Comparison of ENCODE assay signal across 15 cellular contexts in genomic region chr3:149243540-149243939, GRCh38. TPM values are rescaled to one million over a fixed set of nuclear protein-coding genes. Genes with fewer than 3 reads are reported as not detected.
DNase-seq lines count a peak whose midpoint lies in the region; ATAC-seq and TF ChIP-seq lines count a peak whose summit lies in the region.
"Had no signal": no experiment of that assay in that cellular context is flagged by ENCODE, and none has a peak within 500 bp of the region (broad histone marks: within the 10 kb centered on the region; RNA-seq: fewer than 3 reads in every experiment).

No MANE protein-coding gene starts in this region.

- H3K36me3 ChIP-seq in DOHH2 (ENCODE audit: control insufficient read depth, low read length): no peaks in the 10 kb centered on the region
- H3K36me3 ChIP-seq in gastroesophageal sphincter: no peaks in the 10 kb centered on the region
- H3K36me3 ChIP-seq in SJCRH30: no peaks in the 10 kb centered on the region
- H3K36me3 ChIP-seq in brain microvascular endothelial cell (replicated peaks): no peaks in the 10 kb centered on the region
- H3K36me3 ChIP-seq: MG63 had no signal

- ATAC-seq in GM21515 (IDR thresholded peaks at IDR 0.05; ENCODE audit: unreplicated experiment): peak; percentile 28
- peak; percentile 43 for ATAC-seq in HG03442 (IDR thresholded peaks at IDR 0.05; ENCODE audit: unreplicated experiment)
- peak; percentile 29 for ATAC-seq in gastroesophageal sphincter
- no peak for ATAC-seq in HG02970 (IDR thresholded peaks at IDR 0.05; ENCODE audit: low FRiP score, unreplicated experiment)
- ATAC-seq: activated CD8-positive, alpha-beta memory T cell treated with anti-CD3 and anti-CD28 coated beads, Interleukin-2, amount 10 ng/mL, durations not matched to agents 7 days and 5 days; left cardiac atrium; stimulated activated naive CD8-positive, alpha-beta T cell treated with anti-CD3 and anti-CD28 coated beads, Interleukin-15, amount 100 ng/mL, for 72 hours had no signal

- H3K79me2 ChIP-seq in DOHH2 (ENCODE audit: control insufficient read depth, low read length): no peaks in the 10 kb centered on the region

- H3K27ac ChIP-seq in DOHH2 (ENCODE audit: low read depth, low read length) (no peak overlapping the region), gastroesophageal sphincter (no peak overlapping the region), SJCRH30 (no peak overlapping the region), brain microvascular endothelial cell (no peak overlapping the region)

- DNase-seq in SJCRH30: no peak
- no peak for DNase-seq in brain microvascular endothelial cell
- no peak for DNase-seq in NCI-H2107 (lab: John Stamatoyannopoulos, UW)
- DNase-seq: activated CD8-positive, alpha-beta memory T cell treated with anti-CD3 and anti-CD28 coated beads, Interleukin-2, amount 10 ng/mL, durations not matched to agents 7 days and 5 days; foreskin melanocyte; left cardiac atrium; MG63; NCI-H748 treated with DMSO at 0.1 percent for 48 hours; nucleus accumbens; stimulated activated naive CD8-positive, alpha-beta T cell treated with anti-CD3 and anti-CD28 coated beads, Interleukin-15, amount 100 ng/mL, for 72 hours had no signal

- no peaks in the 10 kb centered on the region for H3K9me3 ChIP-seq in DOHH2 (ENCODE audit: control insufficient read depth, insufficient read depth, low read length)
- no peaks in the 10 kb centered on the region for H3K9me3 ChIP-seq in gastroesophageal sphincter
- H3K9me3 ChIP-seq in SJCRH30 (replicated peaks): no peaks in the 10 kb centered on the region
- H3K9me3 ChIP-seq: MG63 had no signal

- peaks cover 14% of the 10 kb centered on the region for H3F3A ChIP-seq in DOHH2 (ENCODE audit: control insufficient read depth, insufficient read depth)

- H3K4me1 ChIP-seq in DOHH2 (ENCODE audit: control insufficient read depth, low read length) (peaks cover 58% of the 10 kb centered on the region), gastroesophageal sphincter (peaks cover 4 to 35% (median 10%) of the 10 kb centered on the region in 3 donors), SJCRH30 (no peaks in the 10 kb centered on the region; the same call in 1 of the 2 replicates)

- peak overlapping the region; percentile 36; the same call in 1 of the 2 replicates for H3K4me2 ChIP-seq in DOHH2 (ENCODE audit: low read length)

- H3K27me3 ChIP-seq in DOHH2 (ENCODE audit: control insufficient read depth, low read length) (no peaks in the 10 kb centered on the region), gastroesophageal sphincter (no peaks in the 10 kb centered on the region), SJCRH30 (no peaks in the 10 kb centered on the region), brain microvascular endothelial cell (replicated peaks) (no peaks in the 10 kb centered on the region)
- H3K27me3 ChIP-seq: MG63 had no signal

- no peaks in the 10 kb centered on the region for H3K9me2 ChIP-seq in DOHH2 (replicated peaks; ENCODE audit: control insufficient read depth, low read length)

- no peak for TF ChIP-seq EP300 in gastroesophageal sphincter (IDR thresholded peaks at IDR 0.05)

- in situ Hi-C loops in brain microvascular endothelial cell (cut with HindIII; ENCODE audit: low pct_ligation_motif_present, low sequenced_read_pairs): no loop called here

- no peaks in the 10 kb centered on the region for H4K20me1 ChIP-seq in DOHH2 (ENCODE audit: control insufficient read depth, insufficient read depth, low read depth, low read length)

- no peak for TF ChIP-seq CTCF in DOHH2 (IDR thresholded peaks at IDR 0.05; ENCODE audit: low read depth, low read length, poor library complexity, severe bottlenecking)
- no peak for TF ChIP-seq CTCF in gastroesophageal sphincter (IDR thresholded peaks at IDR 0.05)
- no peak for TF ChIP-seq CTCF in brain microvascular endothelial cell (IDR thresholded peaks at IDR 0.05; ENCODE audit: low read depth, low read length, missing control alignments)

- no peak for TF ChIP-seq POLR2A in gastroesophageal sphincter (IDR thresholded peaks at IDR 0.05)

- H3K4me3 ChIP-seq in DOHH2 (ENCODE audit: low read length) (0 out of 2 replicates have a peak overlapping the region, but pooled peaks have one; percentile 8), gastroesophageal sphincter (no peak overlapping the region), SJCRH30 (no peak overlapping the region), brain microvascular endothelial cell (ENCODE audit: low read depth, low read length) (no peak overlapping the region)
- H3K4me3 ChIP-seq: MG63 had no signal

RNA-seq across cellular contexts. Expression of gene CP, which starts 21.9 kb away (rescaled TPM):
- 10 to 100 TPM in 2 of 4 donors, 1 to 10 TPM in 2; 2.3 to 44.8 (median 12.5) TPM for total RNA-seq in gastroesophageal sphincter
- total RNA-seq in SJCRH30 (2014; rRNA removed; shearing (Covaris generic)): 0.08 TPM in 1 of 2 replicates, not detected in the other
- total RNA-seq: activated CD8-positive, alpha-beta memory T cell treated with anti-CD3 and anti-CD28 coated beads, Interleukin-2, amount 10 ng/mL, durations not matched to agents 7 days and 5 days had no signal
